In the genomic region with DNA sequence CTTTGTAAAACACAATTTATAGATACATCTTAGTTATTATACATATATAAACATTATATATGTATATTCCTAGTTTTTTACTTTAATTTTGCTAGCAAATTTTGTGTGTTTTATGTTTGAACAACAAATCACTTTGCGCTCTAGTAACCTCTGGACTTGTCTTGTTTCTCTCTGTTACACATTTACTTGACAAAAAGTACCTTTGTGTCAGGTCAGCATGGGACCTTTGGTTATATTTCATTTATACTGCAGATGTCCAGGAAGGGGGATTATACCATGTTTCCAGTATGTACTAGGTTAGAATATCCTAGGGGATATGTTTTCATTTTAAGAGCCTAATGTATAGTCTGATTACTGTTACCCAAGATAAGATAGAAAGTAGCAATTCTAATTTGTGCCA, we compare ENCODE assay signal across 18 cellular contexts. TPM values are rescaled to one million over a fixed set of nuclear protein-coding genes. Genes with fewer than 3 reads are reported as not detected.
DNase-seq lines count a peak whose midpoint lies in the region; ATAC-seq and TF ChIP-seq lines count a peak whose summit lies in the region.
"Had no signal": no experiment of that assay in that cellular context is flagged by ENCODE, and none has a peak within 500 bp of the region (broad histone marks: within the 10 kb centered on the region; RNA-seq: fewer than 3 reads in every experiment).

No MANE protein-coding gene starts in this region.

- H3K36me3 ChIP-seq in cardiac muscle cell = no peaks in the 10 kb centered on the region
- H3K36me3 ChIP-seq in heart right ventricle = no peaks in the 10 kb centered on the region
- H3K36me3 ChIP-seq in right lobe of liver = no peaks in the 10 kb centered on the region
- no peaks in the 10 kb centered on the region for H3K36me3 ChIP-seq in thyroid gland

- H3K4me3 ChIP-seq in cardiac muscle cell (no peak overlapping the region), heart right ventricle (no peak overlapping the region), right lobe of liver (no peak overlapping the region), thyroid gland (replicated peaks in 1 of 3) (no peak overlapping the region)
- H3K4me3 ChIP-seq: A549, GM23338 had no signal

- intact Hi-C loops in heart right ventricle (cut with DNase I) = no loop called here
- intact Hi-C loops in right lobe of liver (cut with DNase I) = no loop called here
- intact Hi-C loops in thyroid gland (cut with DNase I) = no loop called here

- H3K9me3 ChIP-seq in cardiac muscle cell (ENCODE audit: low read depth) = no peaks in the 10 kb centered on the region
- H3K9me3 ChIP-seq in heart right ventricle = no peaks in the 10 kb centered on the region
- no peaks in the 10 kb centered on the region for H3K9me3 ChIP-seq in right lobe of liver
- no peaks in the 10 kb centered on the region for H3K9me3 ChIP-seq in thyroid gland
- H3K9me3 ChIP-seq: A549 had no signal

- ATAC-seq in heart right ventricle = no peak
- ATAC-seq in right lobe of liver = peak; percentile 88 to 91 (median 90)
- ATAC-seq: A549, GM23338 had no signal

- H3K4me1 ChIP-seq in cardiac muscle cell (ENCODE audit: low read depth) (peaks cover 32% of the 10 kb centered on the region), heart right ventricle (peaks cover 0 to 21% (median 0%) of the 10 kb centered on the region in 9 donors), right lobe of liver (peaks cover 0 to 35% (median 10%) of the 10 kb centered on the region in 4 donors), thyroid gland (peaks cover 21 to 35% of the 10 kb centered on the region in 2 donors)
- H3K4me1 ChIP-seq: A549 had no signal

- H3K27ac ChIP-seq in cardiac muscle cell (peak overlapping the region; percentile 90), heart right ventricle (peak overlapping the region in 2 of 10 donors; percentile 9 to 64), right lobe of liver (peak overlapping the region; percentile 61 to 75 (median 69)), thyroid gland (peak overlapping the region; percentile 82 to 94 (median 82))
- H3K27ac ChIP-seq: 22Rv1, A549, C4-2B had no signal

- TF ChIP-seq CTCF in cardiac muscle cell (IDR thresholded peaks at IDR 0.05; ENCODE audit: low read depth, low read length) (no peak), heart right ventricle (IDR thresholded peaks at IDR 0.05) (no peak), right lobe of liver (IDR thresholded peaks at IDR 0.05) (no peak), thyroid gland (IDR thresholded peaks at IDR 0.05) (no peak)

- in situ Hi-C loops in KBM-7 (cut with MboI; ENCODE audit: low pct_unique_long_range_greater_than_20kb, low sequenced_read_pairs) = no loop called here

- H3K27me3 ChIP-seq in cardiac muscle cell = no peaks in the 10 kb centered on the region
- H3K27me3 ChIP-seq in heart right ventricle = no peaks in the 10 kb centered on the region
- no peaks in the 10 kb centered on the region for H3K27me3 ChIP-seq in right lobe of liver
- no peaks in the 10 kb centered on the region for H3K27me3 ChIP-seq in thyroid gland

- 97 to 100% methylated on average over 1 of the region's 1 CpG for WGBS in heart right ventricle, 2 donors
- 33% methylated on average over 1 of the region's 1 CpG for WGBS in right lobe of liver (ENCODE audit: insufficient coverage, low coverage, low lambda C conversion rate, missing lambda C conversion rate)
- WGBS in thyroid gland, 2 donors = 96 to 98% methylated on average over 1 of the region's 1 CpG

- no peak for DNase-seq in cardiac muscle cell (ENCODE audit: low read depth in 1 of 2, low spot score in 1 of 2)
- no peak for DNase-seq in heart right ventricle
- peak; percentile 43 for DNase-seq in left kidney (ENCODE audit: low read depth, low spot score)
- DNase-seq in right lobe of liver = no peak
- DNase-seq in thyroid gland = no peak
- no peak for DNase-seq in KBM-7
- no peak for DNase-seq in NK-92 treated with Interleukin-12 subunit alpha and Interleukin-12 subunit beta, amount 100 ng/mL, for 24 hours (lab: John Stamatoyannopoulos, UW)
- DNase-seq: AML-193; CD4-positive, alpha-beta memory T cell; DMS153; DMS79; GDM1; HCEC 1CT had no signal

- TF ChIP-seq POLR2A in right lobe of liver (IDR thresholded peaks at IDR 0.05) (no peak), thyroid gland (IDR thresholded peaks at IDR 0.05) (no peak)

RNA-seq across cellular contexts. Expression of a gene that starts 28.5 kb away (rescaled TPM):
- 37.2 and 39.4 TPM in 2 replicates for total RNA-seq in cardiac muscle cell
- 50.1 and 54.1 TPM in 2 replicates for polyA plus RNA-seq in cardiac muscle cell
- total RNA-seq in heart right ventricle = 10 to 100 TPM; 16.9 to 48.1 (median 29.7) TPM
- 10 to 100 TPM; 17.1 to 39.0 TPM for polyA plus RNA-seq in heart right ventricle
- total RNA-seq in right lobe of liver = 100 to 1,000 TPM in 1 of 6 experiments, 10 to 100 TPM in 5; 48.5 to 117 (median 55.7) TPM
- 100 to 1,000 TPM in 1 of 4 donors, 10 to 100 TPM in 3; 74.8 to 110 (median 90.6) TPM for total RNA-seq in thyroid gland
- total RNA-seq: HT-29 had no signal

Comparison
In these comparisons a context has a peak if more than half of its experiments do, and no peak if none do; other contexts are left out.
1. ATAC-seq: peak in right lobe of liver (4 of 4); none in heart right ventricle (0 of 8).